Comparison of ENCODE assay signal across 31 cellular contexts in genomic region chr6:11890849-11891248, GRCh38.
"Had no signal": no experiment of that assay in that cellular context is flagged by ENCODE, and none has a peak within 500 bp of the region (broad histone marks: within the 10 kb centered on the region; RNA-seq: fewer than 3 reads in every experiment).

No MANE protein-coding gene starts in this region.

- H3K4me1 ChIP-seq: right lobe of liver, uterus had no signal

- H3K4me3 Mint-ChIP-seq: activated CD4-positive, alpha-beta memory T cell treated with anti-CD3 and anti-CD28 coated beads for 36 hours; activated CD4-positive, alpha-beta T cell treated with anti-CD3 and anti-CD28 coated beads, Interleukin-2, amount 10 ng/mL, durations not matched to agents 24 days and 14 days; activated naive CD4-positive, alpha-beta T cell treated with anti-CD3 and anti-CD28 coated beads for 36 hours; activated naive CD8-positive, alpha-beta T cell treated with anti-CD3 and anti-CD28 coated beads, Interleukin-2, amount 10 ng/mL, durations not matched to agents 7 days and 5 days; activated T-helper 1 cell treated with anti-CD3 and anti-CD28 coated beads, Interleukin-12 subunit alpha, Interleukin-12 subunit beta, Interleukin-2, Interleukin-4 antibody, amounts not matched to agents 30 ng/mL and 10 ng/mL and 1 ng/mL, durations not matched to agents 14 hours and 24 hours and 36 hours; nephron progenitor cell; stimulated activated naive CD8-positive, alpha-beta T cell treated with anti-CD3 and anti-CD28 coated beads, Interleukin-15, Interleukin-2, amounts not matched to agents 100 ng/mL and 50 ng/mL, for 24 hours had no signal

- H3K27ac Mint-ChIP-seq: activated CD4-positive, alpha-beta memory T cell treated with anti-CD3 and anti-CD28 coated beads for 36 hours; activated CD4-positive, alpha-beta T cell treated with anti-CD3 and anti-CD28 coated beads, Interleukin-2, amount 10 ng/mL, durations not matched to agents 24 days and 14 days; activated naive CD4-positive, alpha-beta T cell treated with anti-CD3 and anti-CD28 coated beads for 36 hours; activated naive CD8-positive, alpha-beta T cell treated with anti-CD3 and anti-CD28 coated beads, Interleukin-2, amount 10 ng/mL, durations not matched to agents 7 days and 5 days; activated T-helper 1 cell treated with anti-CD3 and anti-CD28 coated beads, Interleukin-12 subunit alpha, Interleukin-12 subunit beta, Interleukin-2, Interleukin-4 antibody, amounts not matched to agents 30 ng/mL and 10 ng/mL and 1 ng/mL, durations not matched to agents 14 hours and 24 hours and 36 hours; nephron progenitor cell; progenitor cell of endocrine pancreas; stimulated activated naive CD8-positive, alpha-beta T cell treated with anti-CD3 and anti-CD28 coated beads, Interleukin-15, Interleukin-2, amounts not matched to agents 100 ng/mL and 50 ng/mL, for 24 hours had no signal

- H3K9me3 ChIP-seq: neutrophil, ovary, right lobe of liver, thoracic aorta, uterus had no signal

- H3K36me3 Mint-ChIP-seq: activated CD4-positive, alpha-beta memory T cell treated with anti-CD3 and anti-CD28 coated beads for 36 hours had no signal

- H3K4me1 Mint-ChIP-seq: nephron progenitor cell had no signal

- H3K4me3 ChIP-seq: ovary, right lobe of liver, skin epidermis, thoracic aorta, uterus had no signal

- H3K27me3 ChIP-seq: neutrophil, ovary, right lobe of liver, uterus had no signal

- H3K9me3 Mint-ChIP-seq: activated CD4-positive, alpha-beta memory T cell treated with anti-CD3 and anti-CD28 coated beads for 36 hours; activated T-helper 1 cell treated with anti-CD3 and anti-CD28 coated beads, Interleukin-12 subunit alpha, Interleukin-12 subunit beta, Interleukin-2, Interleukin-4 antibody, amounts not matched to agents 30 ng/mL and 10 ng/mL and 1 ng/mL, durations not matched to agents 14 hours and 24 hours and 36 hours had no signal

- DNase-seq: activated CD4-positive, alpha-beta memory T cell treated with anti-CD3 and anti-CD28 coated beads for 36 hours; activated CD4-positive, alpha-beta T cell treated with anti-CD3 and anti-CD28 coated beads, Interleukin-2, amount 10 ng/mL, durations not matched to agents 24 days and 14 days; activated CD4-positive, CD25-positive, alpha-beta regulatory T cell treated with anti-CD3 and anti-CD28 coated beads, Interleukin-2, amount 50 U/mL, for 72 hours; activated CD8-positive, alpha-beta memory T cell treated with anti-CD3 and anti-CD28 coated beads, Interleukin-2, amount 50 U/mL, for 4 hours; activated effector memory CD4-positive, alpha-beta T cell treated with anti-CD3 and anti-CD28 coated beads, Interleukin-2, amount 50 U/mL, for 16 hours; activated naive CD4-positive, alpha-beta T cell treated with anti-CD3 and anti-CD28 coated beads for 36 hours; activated naive CD8-positive, alpha-beta T cell treated with anti-CD3 and anti-CD28 coated beads, Interleukin-2, amount 10 ng/mL, durations not matched to agents 7 days and 5 days; activated T-cell treated with anti-CD3 and anti-CD28 coated beads, Interleukin-2, amount 50 U/mL, for 1 hour; amniotic stem cell; cerebellar nuclear complex; glutamatergic neuron; left cardiac atrium; left ventricle myocardium superior; nephron progenitor cell; ovary; right lobe of liver; stimulated activated CD4-positive, alpha-beta T cell treated with anti-CD3 and anti-CD28 coated beads, Interleukin-12 subunit alpha, Interleukin-12 subunit beta, amount 100 ng/mL, for 4 hours; stimulated activated CD4-positive, alpha-beta T cell treated with anti-CD3 and anti-CD28 coated beads, Interleukin-4, amount 100 ng/mL, for 1 hour; T-helper 2 cell; trophoblast cell; uterus had no signal

- H3K36me3 ChIP-seq: neutrophil, ovary, right lobe of liver, thoracic aorta, uterus had no signal

- ATAC-seq: left cardiac atrium, left ventricle myocardium superior, right lobe of liver had no signal

- FAIRE-seq: bronchial epithelial cell, endothelial cell of umbilical vein, frontal cortex, keratinocyte had no signal

- H3K27me3 Mint-ChIP-seq: activated CD4-positive, alpha-beta memory T cell treated with anti-CD3 and anti-CD28 coated beads for 36 hours; activated naive CD8-positive, alpha-beta T cell treated with anti-CD3 and anti-CD28 coated beads, Interleukin-2, amount 10 ng/mL, durations not matched to agents 7 days and 5 days; progenitor cell of endocrine pancreas; stimulated activated naive CD8-positive, alpha-beta T cell treated with anti-CD3 and anti-CD28 coated beads, Interleukin-15, Interleukin-2, amounts not matched to agents 100 ng/mL and 50 ng/mL, for 24 hours had no signal

- H3K27ac ChIP-seq: neutrophil, ovary, right lobe of liver, skin epidermis, thoracic aorta, uterus had no signal
